Comparison of ENCODE assay signal across 16 cellular contexts in the genomic region with DNA sequence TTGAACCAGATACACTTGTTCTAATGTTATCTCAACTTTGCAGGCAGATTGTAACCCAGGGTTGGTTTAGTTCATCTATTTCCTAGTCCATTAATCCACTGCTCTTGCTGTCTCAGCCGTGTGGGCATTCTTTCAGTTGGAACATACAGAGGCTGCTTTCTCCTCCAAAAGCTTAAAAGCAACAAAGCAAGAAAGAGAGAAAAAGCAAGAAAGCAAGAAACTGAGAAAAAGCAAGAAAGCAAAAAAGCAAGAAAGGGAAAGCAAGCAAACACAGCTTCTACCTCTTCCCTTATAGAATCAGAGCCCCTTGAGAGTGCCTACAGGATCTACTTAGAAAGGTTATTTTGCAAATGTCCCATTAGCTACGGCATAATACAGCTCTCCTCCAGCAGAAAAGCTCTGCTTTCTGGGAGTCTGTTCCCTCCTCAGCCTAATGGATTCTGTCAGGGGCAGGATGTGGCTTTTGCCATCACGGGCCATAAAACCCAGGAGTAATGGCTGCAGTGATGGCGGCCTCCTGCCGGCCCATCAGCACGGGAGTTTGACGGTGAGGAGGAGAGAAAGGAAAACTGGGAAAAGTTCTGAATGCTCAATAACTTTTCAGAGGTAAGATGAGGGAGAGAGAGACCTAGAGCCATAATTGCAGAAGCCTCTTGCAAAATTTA.
A peak's percentile ranks its signal among the peaks of the same experiment; 100 is the strongest.
DNase-seq lines count a peak whose midpoint lies in the region; ATAC-seq, FAIRE-seq and TF ChIP-seq lines count a peak whose summit lies in the region.
"Had no signal": no experiment of that assay in that cellular context is flagged by ENCODE, and none has a peak within 500 bp of the region (broad histone marks: within the 10 kb centered on the region; RNA-seq: fewer than 3 reads in every experiment).

No MANE protein-coding gene starts in this region.

- peak overlapping the region; percentile 73 for H3K4me3 ChIP-seq in NB4 (ENCODE audit: low read depth, low read length)
- no peak overlapping the region for H3K4me3 ChIP-seq in H1 (ENCODE audit: extremely low read depth in 1 of 4, insufficient read depth in 2 of 4, low read depth in 3 of 4, low read length in 4 of 4)
- H3K4me3 ChIP-seq in trophoblast cell (ENCODE audit: low read depth, low read length): no peak overlapping the region
- H3K4me3 ChIP-seq: right lobe of liver had no signal

- no peaks in the 10 kb centered on the region for H3K9me3 ChIP-seq in H1 (ENCODE audit: insufficient read depth in 2 of 2, low read depth in 1 of 2, low read length in 1 of 2)
- no peaks in the 10 kb centered on the region for H3K9me3 ChIP-seq in trophoblast cell (ENCODE audit: insufficient read depth, low read depth, low read length)
- H3K9me3 ChIP-seq: right lobe of liver had no signal

- H2BK120ac ChIP-seq in H1 (replicated peaks; ENCODE audit: low read depth, low read length) (no peak overlapping the region), trophoblast cell (ENCODE audit: insufficient read depth, low read length, poor library complexity) (no peak overlapping the region)

- H3K9ac ChIP-seq in H1 (replicated peaks in 1 of 4; ENCODE audit: extremely low read depth in 1 of 4, low read depth in 3 of 4, low read length in 3 of 4) (no peak overlapping the region), trophoblast cell (ENCODE audit: low read length) (no peak overlapping the region)

- H3K56ac ChIP-seq in H1 (replicated peaks; ENCODE audit: insufficient read length, low read depth, low read length): no peak overlapping the region

- peak overlapping the region; percentile 47 for H4K91ac ChIP-seq in H1 (replicated peaks; ENCODE audit: insufficient read length, low read length)
- H4K91ac ChIP-seq in trophoblast cell (ENCODE audit: low read depth, low read length): no peak overlapping the region

- H3K18ac ChIP-seq in H1 (ENCODE audit: extremely low read depth, low read length) (no peak overlapping the region), trophoblast cell (ENCODE audit: low read length) (no peak overlapping the region)

- CTCF ChIA-PET in H1 (lab: Charles Lee; ENCODE audit: partially characterized antibody): interaction anchor here (1.9 kb wide), 1 partner anchor 9 kb away, joined by 5 read pairs; no protein-coding TSS in a partner anchor

- H3K4me2 ChIP-seq in H1 (ENCODE audit: insufficient read depth in 1 of 2, low read depth in 2 of 2, low read length in 2 of 2) (no peak overlapping the region), trophoblast cell (ENCODE audit: low read length) (no peak overlapping the region)

- TF ChIP-seq POLR2A in NB4 (IDR thresholded peaks at IDR 0.05; ENCODE audit: extremely low read depth, insufficient read length): no peak
- no peak for TF ChIP-seq POLR2A in H1 (IDR thresholded peaks at IDR 0.05; ENCODE audit: control extremely low read depth in 1 of 2, low read depth in 2 of 2, low read length in 2 of 2)

- H3K23ac ChIP-seq in H1 (ENCODE audit: insufficient read length): no peak overlapping the region
- no peak overlapping the region for H3K23ac ChIP-seq in trophoblast cell (ENCODE audit: low read length)

- H2BK12ac ChIP-seq in H1 (ENCODE audit: low read depth, low read length) (peak overlapping the region; percentile 7; the same call in 1 of the 2 replicates), trophoblast cell (ENCODE audit: low read length) (no peak overlapping the region)

- TF ChIP-seq EP300 in H1 (IDR thresholded peaks at IDR 0.05; ENCODE audit: borderline replicate concordance in 1 of 2, low read depth in 2 of 2, low read length in 2 of 2): no peak

- no peak overlapping the region for H4K12ac ChIP-seq in trophoblast cell (ENCODE audit: low read depth, low read length)

- H3K27ac ChIP-seq in H1 (ENCODE audit: low read depth, low read length) (no peak overlapping the region), trophoblast cell (ENCODE audit: low read depth, low read length) (peak overlapping the region; percentile 15)
- H3K27ac ChIP-seq: right lobe of liver had no signal

- H2AFZ ChIP-seq in H1 (ENCODE audit: low read length): peak overlapping the region; percentile 38; the same call in 1 of the 2 replicates
- no peak overlapping the region for H2AFZ ChIP-seq in trophoblast cell (ENCODE audit: insufficient read depth, low read length, poor library complexity)

- H3K36me3 ChIP-seq in H1 (ENCODE audit: control insufficient read depth in 2 of 4, insufficient read depth in 4 of 4, low read length in 3 of 4) (no peaks in the 10 kb centered on the region), trophoblast cell (ENCODE audit: control insufficient read depth in 1 of 2, insufficient read depth in 2 of 2, low read length in 2 of 2) (no peaks in the 10 kb centered on the region)
- H3K36me3 ChIP-seq: right lobe of liver had no signal

- no peak overlapping the region for H2BK15ac ChIP-seq in H1 (ENCODE audit: low read length)

- POLR2A ChIA-PET in H1 (lab: Charles Lee; ENCODE audit: partially characterized antibody): interaction anchor here (0.9 kb wide), 1 partner anchor 17 kb away, joined by 3 read pairs; no protein-coding TSS in a partner anchor

- no peaks in the 10 kb centered on the region; the same call in 1 of the 2 replicates for H3K79me1 ChIP-seq in H1 (ENCODE audit: low read depth, low read length)
- peaks cover 2% of the 10 kb centered on the region for H3K79me1 ChIP-seq in trophoblast cell (ENCODE audit: low read length)

- 75% methylated on average over 7 of the region's 7 CpGs; no CpG with 5 or more reads in 1 of the 2 experiments for WGBS in H1 (ENCODE audit: extremely low coverage in 1 of 2, insufficient coverage in 1 of 2, insufficient read length in 1 of 2, insufficient replicate concordance in 2 of 2, low coverage in 1 of 2, low lambda C conversion rate in 2 of 2, missing lambda C conversion rate in 1 of 2), 2 experiments
- no CpG with 5 or more reads among the region's 7 CpGs for WGBS in trophoblast cell (ENCODE audit: extremely low coverage, insufficient coverage, insufficient read length)

- H4K20me1 ChIP-seq in H1 (replicated peaks in 1 of 2; ENCODE audit: control insufficient read depth in 1 of 2, insufficient read depth in 2 of 2, low read length in 2 of 2): no peaks in the 10 kb centered on the region

- no peak overlapping the region for H4K5ac ChIP-seq in H1 (ENCODE audit: insufficient read length, low read depth, low read length)

- ATAC-seq in HG03520 (IDR thresholded peaks at IDR 0.05; ENCODE audit: unreplicated experiment): no peak
- ATAC-seq: HepG2 had no signal

- H2BK5ac ChIP-seq in H1 (ENCODE audit: low read depth, low read length): no peak overlapping the region
- peak overlapping the region; percentile 16 for H2BK5ac ChIP-seq in trophoblast cell (ENCODE audit: low read depth, low read length, poor library complexity)

- H2AK5ac ChIP-seq in H1 (ENCODE audit: low read depth, low read length) (no peak overlapping the region), trophoblast cell (ENCODE audit: low read length) (no peak overlapping the region)

- H3K27me3 ChIP-seq in H1 (replicated peaks in 1 of 4; ENCODE audit: control insufficient read depth in 3 of 4, extremely low read depth in 1 of 4, insufficient read depth in 3 of 4, low read length in 3 of 4) (no peaks in the 10 kb centered on the region), trophoblast cell (ENCODE audit: insufficient read depth, low read length) (no peaks in the 10 kb centered on the region)
- H3K27me3 ChIP-seq: right lobe of liver had no signal

- H3K4ac ChIP-seq in H1 (replicated peaks; ENCODE audit: insufficient read length, low read depth, low read length): no peak overlapping the region
- H3K4ac ChIP-seq in trophoblast cell (ENCODE audit: low read depth, low read length): no peak overlapping the region

- H4K8ac ChIP-seq in H1 (ENCODE audit: extremely low read depth, insufficient read depth, low read length) (no peak overlapping the region), trophoblast cell (ENCODE audit: low read depth, low read length) (no peak overlapping the region)

- H3K23me2 ChIP-seq in H1 (ENCODE audit: low read depth, low read length): no peaks in the 10 kb centered on the region

- H3K4me1 ChIP-seq in H1 (replicated peaks in 1 of 4; ENCODE audit: control insufficient read depth in 3 of 4, insufficient read depth in 4 of 4, low read length in 3 of 4): peaks cover 0 to 3% (median 0%) of the 10 kb centered on the region in 4 experiments; a peak in 2 of 7 replicates
- peaks cover 10 to 19% of the 10 kb centered on the region in 2 experiments for H3K4me1 ChIP-seq in trophoblast cell (ENCODE audit: control insufficient read depth in 1 of 2, insufficient read depth in 2 of 2, low read length in 2 of 2)
- H3K4me1 ChIP-seq: right lobe of liver had no signal

- H3K79me2 ChIP-seq in H1 (ENCODE audit: control insufficient read depth in 1 of 2, insufficient read depth in 2 of 2, low read length in 2 of 2) (no peaks in the 10 kb centered on the region), trophoblast cell (ENCODE audit: control insufficient read depth, insufficient read depth, low read length, poor library complexity) (no peaks in the 10 kb centered on the region)

- H3K14ac ChIP-seq in H1 (ENCODE audit: insufficient read length): no peak overlapping the region
- no peak overlapping the region for H3K14ac ChIP-seq in trophoblast cell (ENCODE audit: low read length)

- FAIRE-seq in H1 (lab: Jason Lieb, UNC): no peak
- FAIRE-seq: HepG2 had no signal

- peak; percentile 30 for DNase-seq in DMS153 (lab: John Stamatoyannopoulos, UW)
- peak; percentile 78 for DNase-seq in NB4 (ENCODE audit: low read depth)
- no peak for DNase-seq in H1 (ENCODE audit: low read depth in 1 of 2, low spot score in 2 of 2)
- DNase-seq in trophoblast cell: no peak
- no peak for DNase-seq in HT-29 (ENCODE audit: low spot score)
- no peak for DNase-seq in T-helper 2 cell
- DNase-seq: activated CD4-positive, alpha-beta T cell treated with anti-CD3 and anti-CD28 coated beads, Interleukin-2, amount 50 U/mL, for 48 hours; activated naive CD8-positive, alpha-beta T cell treated with anti-CD3 and anti-CD28 coated beads for 36 hours; activated T-cell treated with anti-CD3 and anti-CD28 coated beads, Interleukin-2, amount 50 U/mL, for 48 hours; AML-193; HFFc6; SHP77; stimulated activated CD4-positive, alpha-beta T cell treated with anti-CD3 and anti-CD28 coated beads, Interleukin-2, amount 100 ng/mL, for 24 hours had no signal

- TF ChIP-seq CTCF in NB4 (IDR thresholded peaks at IDR 0.05; ENCODE audit: low read depth, low read length) (no peak), H1 (IDR thresholded peaks at IDR 0.05; ENCODE audit: control extremely low read depth in 1 of 3, insufficient read depth in 1 of 3, low read depth in 1 of 3, low read length in 3 of 3) (no peak)

- TF ChIP-seq RAD21 in H1 (IDR thresholded peaks at IDR 0.05 in 1 of 2, conservative IDR thresholded peaks at IDR 0.05 in 1 of 2; ENCODE audit: low read depth in 2 of 2, low read length in 2 of 2): no peak

- no peak overlapping the region for H2BK20ac ChIP-seq in H1 (ENCODE audit: low read length)

TF ChIP-seq in H1, 55 proteins besides CTCF, POLR2A, EP300 and RAD21 (continues in another document):
- TF ChIP-seq GTF2F1 (IDR thresholded peaks at IDR 0.05; ENCODE audit: borderline replicate concordance, low read depth, low read length) (no peak), JUN (IDR thresholded peaks at IDR 0.05; ENCODE audit: low read depth, low read length) (no peak), SRF (IDR thresholded peaks at IDR 0.05; ENCODE audit: low read depth, low read length) (no peak), SP2 (IDR thresholded peaks at IDR 0.05; ENCODE audit: low read length) (no peak), MAFK (IDR thresholded peaks at IDR 0.05; ENCODE audit: low read depth, low read length) (no peak)

Comparison
In these comparisons a context has a peak if more than half of its experiments do, and no peak if none do; other contexts are left out.
1. DNase-seq: peak in DMS153 (single experiment) and NB4 (single experiment); none in H1 (0 of 2), trophoblast cell (0 of 2), HT-29 (single experiment) and T-helper 2 cell (0 of 5).